Comparison of ENCODE assay signal across 24 cellular contexts in the genomic region with DNA sequence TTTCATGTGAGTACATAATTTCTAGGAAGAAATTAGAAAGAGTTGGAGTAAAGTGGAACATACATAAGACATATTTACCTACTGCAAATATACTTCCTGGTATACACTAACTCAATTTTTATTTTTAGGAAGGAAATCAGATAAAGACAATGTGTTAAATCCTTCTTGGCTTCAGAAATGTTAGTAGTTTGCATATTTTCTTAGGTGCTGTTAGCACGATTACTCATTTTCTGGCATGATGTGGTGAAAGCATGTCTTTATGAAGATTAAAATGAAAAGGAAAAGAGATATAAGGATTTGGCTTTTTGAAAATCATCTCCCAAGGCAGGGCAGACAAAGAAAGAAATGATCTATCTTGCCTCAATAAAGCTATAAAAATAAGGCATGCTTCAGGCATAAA.
"Had no signal": no experiment of that assay in that cellular context is flagged by ENCODE, and none has a peak within 500 bp of the region (broad histone marks: within the 10 kb centered on the region; RNA-seq: fewer than 3 reads in every experiment).

No MANE protein-coding gene starts in this region.

- H3K27ac Mint-ChIP-seq: activated CD4-positive, alpha-beta T cell treated with anti-CD3 and anti-CD28 coated beads for 36 hours; activated naive CD8-positive, alpha-beta T cell treated with anti-CD3 and anti-CD28 coated beads for 36 hours; activated T-helper 2 cell treated with anti-CD3 and anti-CD28 coated beads, Interferon-gamma antibody, Interleukin-2, Interleukin-4, amounts not matched to agents 10 μg/mL and 5 μg/mL and 100 μg/mL, durations not matched to agents 14 hours and 24 hours and 36 hours; naive thymus-derived CD8-positive, alpha-beta T cell; neural progenitor cell; WTC11 had no signal

- DNase-seq: activated CD4-positive, alpha-beta T cell treated with anti-CD3 and anti-CD28 coated beads for 36 hours; activated CD4-positive, alpha-beta T cell treated with anti-CD3 and anti-CD28 coated beads, Interleukin-2, amount 50 U/mL, for 4 hours; activated CD8-positive, alpha-beta memory T cell treated with anti-CD3 and anti-CD28 coated beads for 24 hours; activated CD8-positive, alpha-beta memory T cell treated with anti-CD3 and anti-CD28 coated beads, Interleukin-2, amount 50 U/mL, for 4 hours; activated naive CD4-positive, alpha-beta T cell; activated naive CD8-positive, alpha-beta T cell treated with anti-CD3 and anti-CD28 coated beads for 36 hours; activated T-cell treated with anti-CD3 and anti-CD28 coated beads, Interleukin-2, amount 50 U/mL, for 4 hours; amniotic stem cell; body of pancreas; caudate nucleus; effector memory CD4-positive, alpha-beta T cell; foreskin keratinocyte; kidney; naive thymus-derived CD8-positive, alpha-beta T cell; stimulated activated CD4-positive, alpha-beta T cell treated with anti-CD3 and anti-CD28 coated beads, Interleukin-2, amount 100 ng/mL, for 48 hours; stimulated activated CD8-positive, alpha-beta memory T cell treated with anti-CD3 and anti-CD28 coated beads, Interleukin-4, amount 100 ng/mL, for 48 hours; stimulated activated naive CD4-positive, alpha-beta T cell; T-helper 9 cell; upper lobe of right lung had no signal

- H3K4me1 Mint-ChIP-seq: activated CD4-positive, alpha-beta T cell treated with anti-CD3 and anti-CD28 coated beads for 36 hours; activated naive CD8-positive, alpha-beta T cell treated with anti-CD3 and anti-CD28 coated beads for 36 hours; naive thymus-derived CD8-positive, alpha-beta T cell had no signal

- H3K27me3 Mint-ChIP-seq: activated CD4-positive, alpha-beta T cell treated with anti-CD3 and anti-CD28 coated beads for 36 hours; naive thymus-derived CD8-positive, alpha-beta T cell had no signal

- H3K4me3 Mint-ChIP-seq: activated CD4-positive, alpha-beta T cell treated with anti-CD3 and anti-CD28 coated beads for 36 hours; activated naive CD8-positive, alpha-beta T cell treated with anti-CD3 and anti-CD28 coated beads for 36 hours; activated T-cell treated with anti-CD3 and anti-CD28 coated beads, Interleukin-2, amount 50 U/mL, for 4 hours; naive thymus-derived CD8-positive, alpha-beta T cell; neural progenitor cell; WTC11 had no signal

- H3K9me3 Mint-ChIP-seq: activated naive CD8-positive, alpha-beta T cell treated with anti-CD3 and anti-CD28 coated beads for 36 hours; activated T-cell treated with anti-CD3 and anti-CD28 coated beads, Interleukin-2, amount 50 U/mL, for 4 hours; activated T-helper 2 cell treated with anti-CD3 and anti-CD28 coated beads, Interferon-gamma antibody, Interleukin-2, Interleukin-4, amounts not matched to agents 10 μg/mL and 5 μg/mL and 100 μg/mL, durations not matched to agents 14 hours and 24 hours and 36 hours had no signal

- H3K4me3 ChIP-seq: body of pancreas, lung, neural progenitor cell, thoracic aorta, upper lobe of right lung had no signal

- H3K36me3 Mint-ChIP-seq: activated naive CD8-positive, alpha-beta T cell treated with anti-CD3 and anti-CD28 coated beads for 36 hours; naive thymus-derived CD8-positive, alpha-beta T cell; neural progenitor cell; WTC11 had no signal
